13 cellular contexts compared by ENCODE assay signal in the genomic region with DNA sequence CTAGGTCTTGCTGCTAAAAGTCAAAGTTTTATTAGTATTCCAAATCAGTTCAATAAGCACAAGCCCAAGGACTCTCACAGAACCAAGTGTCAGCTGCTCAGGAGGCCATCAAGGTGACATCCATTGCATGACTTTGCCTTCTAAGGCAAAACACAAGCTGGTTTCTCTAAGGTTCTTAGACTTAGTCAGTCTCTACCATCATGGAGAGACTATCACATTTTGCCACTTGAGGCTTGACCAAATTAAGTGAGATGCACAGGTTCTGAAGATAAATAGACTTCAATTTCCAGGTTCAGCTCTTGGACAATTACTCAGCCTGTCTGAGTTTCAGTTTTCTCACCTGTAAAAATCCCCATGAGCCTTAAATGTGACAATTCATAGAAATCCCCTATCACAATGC. TPM values are rescaled to one million over a fixed set of nuclear protein-coding genes. Genes with fewer than 3 reads are reported as not detected.
DNase-seq lines count a peak whose midpoint lies in the region; ATAC-seq lines count a peak whose summit lies in the region.
"Had no signal": no experiment of that assay in that cellular context is flagged by ENCODE, and none has a peak within 500 bp of the region (broad histone marks: within the 10 kb centered on the region; RNA-seq: fewer than 3 reads in every experiment).

No MANE protein-coding gene starts in this region.

- ATAC-seq in stimulated activated naive CD8-positive, alpha-beta T cell treated with anti-CD3 and anti-CD28 coated beads, Interleukin-15, amount 100 ng/mL, for 72 hours: peak; percentile 63
- ATAC-seq in stimulated activated naive CD8-positive, alpha-beta T cell treated with anti-CD3 and anti-CD28 coated beads, Interleukin-15, Interleukin-2, amounts not matched to agents 100 U/mL and 50 U/mL, for 24 hours: no peak
- ATAC-seq in activated T-helper 17 cell treated with anti-CD3 and anti-CD28 coated beads, Interleukin-2, amount 50 U/mL, for 72 hours (replicated peaks): peak; percentile 87

- H3K4me3 Mint-ChIP-seq in activated T-cell treated with anti-CD3 and anti-CD28 coated beads, Interleukin-2, amount 50 U/mL, for 24 hours: no peak overlapping the region
- H3K4me3 Mint-ChIP-seq in stimulated activated naive CD8-positive, alpha-beta T cell treated with anti-CD3 and anti-CD28 coated beads, Interleukin-15, amount 100 ng/mL, for 72 hours: no peak overlapping the region
- H3K4me3 Mint-ChIP-seq in activated T-helper 17 cell treated with anti-CD3 and anti-CD28 coated beads, Interleukin-2, amount 50 U/mL, for 72 hours: no peak overlapping the region
- H3K4me3 Mint-ChIP-seq: CD4-positive, alpha-beta T cell had no signal

- DNase-seq in activated T-cell treated with anti-CD3 and anti-CD28 coated beads, Interleukin-2, amount 50 U/mL, for 24 hours: no peak
- no peak for DNase-seq in activated T-cell treated with anti-CD3 and anti-CD28 coated beads, Interleukin-2, amount 50 U/mL, for 48 hours
- DNase-seq in stimulated activated naive CD8-positive, alpha-beta T cell treated with anti-CD3 and anti-CD28 coated beads, Interleukin-15, amount 100 ng/mL, for 72 hours: no peak
- no peak for DNase-seq in stimulated activated naive CD8-positive, alpha-beta T cell treated with anti-CD3 and anti-CD28 coated beads, Interleukin-15, Interleukin-2, amounts not matched to agents 100 U/mL and 50 U/mL, for 24 hours
- no peak for DNase-seq in T1000 (lab: John Stamatoyannopoulos, UW)
- DNase-seq: ACHN; BE2C; C1 segment of cervical spinal cord; Caco-2; CD4-positive, alpha-beta T cell; GM23248 had no signal

- no peaks in the 10 kb centered on the region for H3K27me3 Mint-ChIP-seq in activated T-cell treated with anti-CD3 and anti-CD28 coated beads, Interleukin-2, amount 50 U/mL, for 24 hours
- H3K27me3 Mint-ChIP-seq in stimulated activated naive CD8-positive, alpha-beta T cell treated with anti-CD3 and anti-CD28 coated beads, Interleukin-15, amount 100 ng/mL, for 72 hours: no peaks in the 10 kb centered on the region
- no peaks in the 10 kb centered on the region for H3K27me3 Mint-ChIP-seq in activated T-helper 17 cell treated with anti-CD3 and anti-CD28 coated beads, Interleukin-2, amount 50 U/mL, for 72 hours
- H3K27me3 Mint-ChIP-seq: CD4-positive, alpha-beta T cell had no signal

- no peaks in the 10 kb centered on the region for H3K9me3 Mint-ChIP-seq in activated T-cell treated with anti-CD3 and anti-CD28 coated beads, Interleukin-2, amount 50 U/mL, for 24 hours
- no peaks in the 10 kb centered on the region for H3K9me3 Mint-ChIP-seq in stimulated activated naive CD8-positive, alpha-beta T cell treated with anti-CD3 and anti-CD28 coated beads, Interleukin-15, amount 100 ng/mL, for 72 hours
- H3K9me3 Mint-ChIP-seq in activated T-helper 17 cell treated with anti-CD3 and anti-CD28 coated beads, Interleukin-2, amount 50 U/mL, for 72 hours: no peaks in the 10 kb centered on the region
- H3K9me3 Mint-ChIP-seq: CD4-positive, alpha-beta T cell had no signal

- H3K4me1 Mint-ChIP-seq in activated T-cell treated with anti-CD3 and anti-CD28 coated beads, Interleukin-2, amount 50 U/mL, for 24 hours (ENCODE audit: low read depth): peaks cover 29% of the 10 kb centered on the region
- H3K4me1 Mint-ChIP-seq in stimulated activated naive CD8-positive, alpha-beta T cell treated with anti-CD3 and anti-CD28 coated beads, Interleukin-15, amount 100 ng/mL, for 72 hours: peaks cover 11% of the 10 kb centered on the region
- H3K4me1 Mint-ChIP-seq in activated T-helper 17 cell treated with anti-CD3 and anti-CD28 coated beads, Interleukin-2, amount 50 U/mL, for 72 hours: no peaks in the 10 kb centered on the region

- H3K36me3 Mint-ChIP-seq in activated T-cell treated with anti-CD3 and anti-CD28 coated beads, Interleukin-2, amount 50 U/mL, for 24 hours (ENCODE audit: low read depth): peaks cover 61% of the 10 kb centered on the region
- H3K36me3 Mint-ChIP-seq in activated T-helper 17 cell treated with anti-CD3 and anti-CD28 coated beads, Interleukin-2, amount 50 U/mL, for 72 hours (ENCODE audit: low read depth): peaks cover 75% of the 10 kb centered on the region

- H3K27ac Mint-ChIP-seq in activated T-cell treated with anti-CD3 and anti-CD28 coated beads, Interleukin-2, amount 50 U/mL, for 24 hours: peak overlapping the region; percentile 64
- no peak overlapping the region for H3K27ac Mint-ChIP-seq in stimulated activated naive CD8-positive, alpha-beta T cell treated with anti-CD3 and anti-CD28 coated beads, Interleukin-15, amount 100 ng/mL, for 72 hours
- H3K27ac Mint-ChIP-seq in activated T-helper 17 cell treated with anti-CD3 and anti-CD28 coated beads, Interleukin-2, amount 50 U/mL, for 72 hours: peak overlapping the region; percentile 50
- H3K27ac Mint-ChIP-seq: CD4-positive, alpha-beta T cell had no signal

RNA-seq across cellular contexts. Expression of a gene that starts 29.0 kb away (rescaled TPM):
- total RNA-seq in activated T-helper 17 cell treated with anti-CD3 and anti-CD28 coated beads, Interleukin-2, amount 50 U/mL, for 72 hours: 10 to 100 TPM; 33.6 to 41.0 TPM

RNA-seq across cellular contexts. Expression of a gene that starts 47.4 kb away (rescaled TPM):
- under 1 TPM in 1 of 2 donors, not detected in 1; 0.09 TPM for total RNA-seq in activated T-helper 17 cell treated with anti-CD3 and anti-CD28 coated beads, Interleukin-2, amount 50 U/mL, for 72 hours
- total RNA-seq: H4 had no signal

Comparison
In these comparisons a context has a peak if more than half of its experiments do, and no peak if none do; other contexts are left out.
1. H3K27ac Mint-ChIP-seq: peak in activated T-cell treated with anti-CD3 and anti-CD28 coated beads, Interleukin-2, amount 50 U/mL, for 24 hours (single experiment) and activated T-helper 17 cell treated with anti-CD3 and anti-CD28 coated beads, Interleukin-2, amount 50 U/mL, for 72 hours (single experiment); none in stimulated activated naive CD8-positive, alpha-beta T cell treated with anti-CD3 and anti-CD28 coated beads, Interleukin-15, amount 100 ng/mL, for 72 hours (0 of 2).